ENCODE assay signal across 27 cellular contexts in the genomic region with DNA sequence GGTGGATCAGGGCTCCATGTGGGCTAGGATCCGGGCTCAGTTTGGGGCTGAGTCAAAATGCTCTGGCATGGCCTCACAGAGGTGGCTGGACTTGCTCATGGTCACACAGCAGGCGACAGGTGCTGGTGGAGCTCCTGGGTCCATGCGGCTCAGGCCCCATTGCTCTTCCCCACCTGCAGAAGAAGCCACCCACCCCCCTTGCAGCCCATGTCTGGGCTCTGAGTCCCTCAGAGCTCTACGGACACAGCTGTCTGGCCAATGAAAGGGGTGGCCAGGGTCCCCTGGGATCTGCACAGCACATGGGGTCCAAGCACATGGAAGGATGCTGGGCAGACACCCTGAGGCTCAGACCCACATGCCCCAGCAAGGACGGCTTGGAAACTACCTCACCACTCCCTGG. TPM values are rescaled to one million over a fixed set of nuclear protein-coding genes. Genes with fewer than 3 reads are reported as not detected.
"Had no signal": no experiment of that assay in that cellular context is flagged by ENCODE, and none has a peak within 500 bp of the region (broad histone marks: within the 10 kb centered on the region; RNA-seq: fewer than 3 reads in every experiment).

No MANE protein-coding gene starts in this region.

- H3K27ac Mint-ChIP-seq: activated CD8-positive, alpha-beta T cell treated with anti-CD3 and anti-CD28 coated beads, Interleukin-2, amount 10 ng/mL, durations not matched to agents 7 days and 5 days; T-helper 17 cell had no signal

- H3K4me1 ChIP-seq: adrenal gland had no signal

- H3K27me3 ChIP-seq: Peyer's patch had no signal

- H3K9me3 Mint-ChIP-seq: activated naive CD8-positive, alpha-beta T cell treated with anti-CD3 and anti-CD28 coated beads, Interleukin-2, amount 10 ng/mL, durations not matched to agents 7 days and 5 days; WTC11 had no signal

- H3K27ac ChIP-seq: adrenal gland, Peyer's patch, RWPE1 had no signal

- H3K4me3 ChIP-seq: adrenal gland, Peyer's patch had no signal

- H3K36me3 Mint-ChIP-seq: activated naive CD8-positive, alpha-beta T cell treated with anti-CD3 and anti-CD28 coated beads, Interleukin-2, amount 10 ng/mL, durations not matched to agents 7 days and 5 days; WTC11 had no signal

- DNase-seq: activated CD4-positive, alpha-beta T cell treated with anti-CD3 and anti-CD28 coated beads for 48 hours; activated CD4-positive, alpha-beta T cell treated with anti-CD3 and anti-CD28 coated beads, Interleukin-2, amount 50 U/mL, for 4 hours; activated CD4-positive, CD25-positive, alpha-beta regulatory T cell treated with anti-CD3 and anti-CD28 coated beads, Interleukin-2, amount 50 U/mL, for 72 hours; activated CD8-positive, alpha-beta memory T cell treated with anti-CD3 and anti-CD28 coated beads, Interleukin-2, amount 50 U/mL, for 48 hours; activated CD8-positive, alpha-beta T cell treated with anti-CD3 and anti-CD28 coated beads, Interleukin-2, amount 10 ng/mL, durations not matched to agents 7 days and 5 days; activated naive CD4-positive, alpha-beta T cell treated with anti-CD3 and anti-CD28 coated beads, Interleukin-2, amount 50 U/mL, for 16 hours; activated naive CD8-positive, alpha-beta T cell treated with anti-CD3 and anti-CD28 coated beads, Interleukin-2, amount 10 ng/mL, durations not matched to agents 7 days and 5 days; activated T-cell treated with anti-CD3 and anti-CD28 coated beads, Interleukin-2, amount 50 U/mL, for 1 hour; adrenal gland; anterior cingulate cortex; caudate nucleus; KBM-7; NCI-H1092; NCI-H1930; NCI-H2107; NCI-H226; NCI-H82; NK-92 treated with Interleukin-12 subunit alpha and Interleukin-12 subunit beta, amount 100 ng/mL, for 24 hours; Peyer's patch; SIG-M5; T-helper 17 cell; T-helper 9 cell had no signal

- H3K4me1 Mint-ChIP-seq: activated naive CD8-positive, alpha-beta T cell treated with anti-CD3 and anti-CD28 coated beads, Interleukin-2, amount 10 ng/mL, durations not matched to agents 7 days and 5 days had no signal

- H3K9me3 ChIP-seq: adrenal gland, Peyer's patch had no signal

- H3K36me3 ChIP-seq: adrenal gland, Peyer's patch had no signal

- ATAC-seq: activated CD8-positive, alpha-beta T cell treated with anti-CD3 and anti-CD28 coated beads, Interleukin-2, amount 10 ng/mL, durations not matched to agents 7 days and 5 days; T-helper 17 cell; WTC11 had no signal

- H3K4me3 Mint-ChIP-seq: activated CD8-positive, alpha-beta T cell treated with anti-CD3 and anti-CD28 coated beads, Interleukin-2, amount 10 ng/mL, durations not matched to agents 7 days and 5 days; activated naive CD8-positive, alpha-beta T cell treated with anti-CD3 and anti-CD28 coated beads, Interleukin-2, amount 10 ng/mL, durations not matched to agents 7 days and 5 days; T-helper 17 cell; WTC11 had no signal

RNA-seq across cellular contexts. Expression of gene C14orf180, which starts 17.0 kb away (rescaled TPM):
- total RNA-seq: activated CD8-positive, alpha-beta T cell treated with anti-CD3 and anti-CD28 coated beads, Interleukin-2, amount 10 ng/mL, durations not matched to agents 7 days and 5 days; activated naive CD8-positive, alpha-beta T cell treated with anti-CD3 and anti-CD28 coated beads, Interleukin-2, amount 10 ng/mL, durations not matched to agents 7 days and 5 days; LHCN-M2; M059J; NCI-H460; T-helper 17 cell; WTC11 had no signal

RNA-seq across cellular contexts. Expression of gene TMEM179, which starts 42.0 kb away (rescaled TPM):
- total RNA-seq: activated CD8-positive, alpha-beta T cell treated with anti-CD3 and anti-CD28 coated beads, Interleukin-2, amount 10 ng/mL, durations not matched to agents 7 days and 5 days; activated naive CD8-positive, alpha-beta T cell treated with anti-CD3 and anti-CD28 coated beads, Interleukin-2, amount 10 ng/mL, durations not matched to agents 7 days and 5 days; LHCN-M2; T-helper 17 cell had no signal
